In the genomic region with DNA sequence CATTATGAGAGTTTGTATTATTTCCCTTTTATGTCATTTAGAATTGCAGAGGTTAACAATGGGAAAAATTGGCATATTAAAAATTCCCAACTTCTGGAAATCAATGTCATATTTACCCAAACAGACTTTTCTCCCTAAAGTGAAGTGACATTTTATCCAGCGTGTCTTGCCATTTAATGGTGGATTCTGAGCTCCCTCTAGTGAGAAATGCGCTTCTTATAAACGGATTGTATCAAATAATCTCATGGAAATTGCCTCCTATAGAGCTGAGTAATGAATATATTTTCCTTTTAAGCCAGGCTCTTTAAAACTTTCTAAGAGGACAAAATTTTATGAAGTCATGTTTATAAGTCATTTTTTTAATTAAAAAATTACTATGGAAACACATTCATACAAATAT, we compare ENCODE assay signal across 3 cellular contexts.
TF ChIP-seq lines count a peak whose summit lies in the region.

No MANE protein-coding gene starts in this region.

TF ChIP-seq in SK-N-SH, 30 proteins besides CTCF, POLR2A, EP300 and RAD21:
- TF ChIP-seq YY1 (IDR thresholded peaks at IDR 0.05; ENCODE audit: low read depth): no peak
- TF ChIP-seq, protein P1, sequence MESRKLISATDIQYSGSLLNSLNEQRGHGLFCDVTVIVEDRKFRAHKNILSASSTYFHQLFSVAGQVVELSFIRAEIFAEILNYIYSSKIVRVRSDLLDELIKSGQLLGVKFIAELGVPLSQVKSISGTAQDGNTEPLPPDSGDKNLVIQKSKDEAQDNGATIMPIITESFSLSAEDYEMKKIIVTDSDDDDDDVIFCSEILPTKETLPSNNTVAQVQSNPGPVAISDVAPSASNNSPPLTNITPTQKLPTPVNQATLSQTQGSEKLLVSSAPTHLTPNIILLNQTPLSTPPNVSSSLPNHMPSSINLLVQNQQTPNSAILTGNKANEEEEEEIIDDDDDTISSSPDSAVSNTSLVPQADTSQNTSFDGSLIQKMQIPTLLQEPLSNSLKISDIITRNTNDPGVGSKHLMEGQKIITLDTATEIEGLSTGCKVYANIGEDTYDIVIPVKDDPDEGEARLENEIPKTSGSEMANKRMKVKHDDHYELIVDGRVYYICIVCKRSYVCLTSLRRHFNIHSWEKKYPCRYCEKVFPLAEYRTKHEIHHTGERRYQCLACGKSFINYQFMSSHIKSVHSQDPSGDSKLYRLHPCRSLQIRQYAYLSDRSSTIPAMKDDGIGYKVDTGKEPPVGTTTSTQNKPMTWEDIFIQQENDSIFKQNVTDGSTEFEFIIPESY (IDR thresholded peaks at IDR 0.05; ENCODE audit: borderline replicate concordance, low read depth): no peak
TF ChIP-seq in SK-N-SH: peak in this region for 0.

TF ChIP-seq in SK-N-SH treated with all-trans-retinoic acid at 6 μM for 48 hours, 23 proteins besides CTCF, POLR2A, EP300 and RAD21:
- TF ChIP-seq OSR1 (CRISPR knock-in tag; IDR thresholded peaks at IDR 0.05) (no peak), CSDC2 (CRISPR knock-in tag; IDR thresholded peaks at IDR 0.05) (no peak)

TF ChIP-seq in endothelial cell of umbilical vein, 7 proteins besides CTCF, POLR2A, EP300 and RAD21:
- TF ChIP-seq JUN (IDR thresholded peaks at IDR 0.05; ENCODE audit: borderline replicate concordance, insufficient read depth, insufficient read length, low read depth) (no peak), FOS (IDR thresholded peaks at IDR 0.05; ENCODE audit: borderline replicate concordance, insufficient read depth, low read length) (no peak), EZH2 (IDR thresholded peaks at IDR 0.05; ENCODE audit: borderline replicate concordance, low read depth, low read length, severe bottlenecking) (no peak), GATA2 (IDR thresholded peaks at IDR 0.05; ENCODE audit: insufficient read depth, insufficient read length, low read depth, low read length) (no peak), POLR2AphosphoS5 (IDR thresholded peaks at IDR 0.05; ENCODE audit: insufficient read depth, low read depth, low read length) (no peak), MYC (IDR thresholded peaks at IDR 0.05; ENCODE audit: low read depth, low read length) (no peak)
- TF ChIP-seq, protein P2, sequence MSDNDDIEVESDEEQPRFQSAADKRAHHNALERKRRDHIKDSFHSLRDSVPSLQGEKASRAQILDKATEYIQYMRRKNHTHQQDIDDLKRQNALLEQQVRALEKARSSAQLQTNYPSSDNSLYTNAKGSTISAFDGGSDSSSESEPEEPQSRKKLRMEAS (IDR thresholded peaks at IDR 0.05; ENCODE audit: insufficient read depth, insufficient read length): no peak
